ENCODE assay signal across 19 cellular contexts in genomic region chr15:42413914-42414313, GRCh38.
"Had no signal": no experiment of that assay in that cellular context is flagged by ENCODE, and none has a peak within 500 bp of the region (broad histone marks: within the 10 kb centered on the region; RNA-seq: fewer than 3 reads in every experiment).

No MANE protein-coding gene starts in this region.

- H3K27me3 ChIP-seq: brain microvascular endothelial cell, right lobe of liver, tibial artery had no signal

- ATAC-seq: activated CD4-positive, alpha-beta T cell treated with anti-CD3 and anti-CD28 coated beads for 36 hours; activated CD8-positive, alpha-beta memory T cell treated with anti-CD3 and anti-CD28 coated beads, Interleukin-2, amount 10 ng/mL, durations not matched to agents 7 days and 5 days; right lobe of liver; stimulated activated effector memory CD8-positive, alpha-beta T cell treated with anti-CD3 and anti-CD28 coated beads, Interleukin-12 subunit alpha, Interleukin-12 subunit beta, amount 100 ng/mL, for 72 hours had no signal

- DNase-seq: activated CD4-positive, alpha-beta memory T cell treated with anti-CD3 and anti-CD28 coated beads for 36 hours; activated CD4-positive, alpha-beta T cell treated with anti-CD3 and anti-CD28 coated beads for 36 hours; activated CD8-positive, alpha-beta memory T cell treated with anti-CD3 and anti-CD28 coated beads, Interleukin-2, amount 10 ng/mL, durations not matched to agents 7 days and 5 days; activated effector memory CD4-positive, alpha-beta T cell treated with Interleukin-2 at 50 U/mL for 16 hours; activated naive CD4-positive, alpha-beta T cell treated with anti-CD3 and anti-CD28 coated beads, Interleukin-2, amount 50 U/mL, for 16 hours; activated T-cell treated with anti-CD3 and anti-CD28 coated beads, Interleukin-2, amount 50 U/mL, for 1 hour; brain microvascular endothelial cell; cerebellar nuclear complex; effector memory CD4-positive, alpha-beta T cell; hippocampal formation; kidney; mesendoderm; right lobe of liver; stimulated activated CD4-positive, alpha-beta T cell treated with anti-CD3 and anti-CD28 coated beads, Interleukin-12 subunit alpha, Interleukin-12 subunit beta, amount 100 ng/mL, for 4 hours; stimulated activated CD4-positive, alpha-beta T cell treated with anti-CD3 and anti-CD28 coated beads, Interleukin-2, amount 100 ng/mL, for 24 hours; T-helper 9 cell; tibial artery; WERI-Rb-1 had no signal

- H3K9me3 ChIP-seq: right lobe of liver, tibial artery had no signal

- H3K4me3 ChIP-seq: right lobe of liver, tibial artery had no signal

- H3K27ac ChIP-seq: brain microvascular endothelial cell, right lobe of liver, tibial artery, WERI-Rb-1 had no signal
